In genomic region chr5:38468978-38469706, GRCh38 we compare ENCODE assay signal across 13 cellular contexts.
DNase-seq lines count a peak whose midpoint lies in the region; ATAC-seq, FAIRE-seq and TF ChIP-seq lines count a peak whose summit lies in the region.
"Had no signal": no experiment of that assay in that cellular context is flagged by ENCODE, and none has a peak within 500 bp of the region (broad histone marks: within the 10 kb centered on the region; RNA-seq: fewer than 3 reads in every experiment).

No MANE protein-coding gene starts in this region.

- H3K27me3 Mint-ChIP-seq in activated CD4-positive, alpha-beta T cell treated with anti-CD3 and anti-CD28 coated beads, Interleukin-2, amount 10 ng/mL, durations not matched to agents 24 days and 14 days: peaks cover 27% of the 10 kb centered on the region
- peaks cover 32 to 61% of the 10 kb centered on the region in 2 donors for H3K27me3 Mint-ChIP-seq in stimulated activated naive B cell treated with anti-CD40 and anti-IgM and Interleukin-4, amounts not matched to agents 10 μg/mL and 1 μg/mL and 100 μg/mL, for 72 hours

- H3K4me2 ChIP-seq in IMR-90 (ENCODE audit: low read depth, low read length) (no peak overlapping the region), H1 (ENCODE audit: insufficient read depth in 1 of 2, low read depth in 2 of 2, low read length in 2 of 2) (no peak overlapping the region)

- DNase-seq in IMR-90 (no peak), H1 (ENCODE audit: low read depth in 1 of 2, low spot score in 2 of 2) (no peak), lung (ENCODE audit: low spot score) (no peak), spleen (no peak), NCI-H1105 (lab: John Stamatoyannopoulos, UW) (no peak), NCI-H2029 (lab: John Stamatoyannopoulos, UW) (no peak)
- no peak for DNase-seq in activated CD4-positive, alpha-beta T cell treated with anti-CD3 and anti-CD28 coated beads, Interleukin-2, amount 10 ng/mL, durations not matched to agents 24 days and 14 days
- DNase-seq in stimulated activated naive B cell treated with anti-CD40 and anti-IgM and Interleukin-4, amounts not matched to agents 10 μg/mL and 1 μg/mL and 100 μg/mL, for 72 hours: no peak
- DNase-seq: COR-L47; islet precursor cell; stimulated activated naive CD8-positive, alpha-beta T cell treated with anti-CD3 and anti-CD28 coated beads, Interleukin-15, Interleukin-2, amounts not matched to agents 100 U/mL and 50 U/mL, for 24 hours had no signal

- TF ChIP-seq CTCF in IMR-90 (conservative IDR thresholded peaks at IDR 0.05; ENCODE audit: low read depth, low read length) (no peak), H1 (IDR thresholded peaks at IDR 0.05; ENCODE audit: control extremely low read depth in 1 of 3, insufficient read depth in 1 of 3, low read depth in 1 of 3, low read length in 3 of 3) (no peak), lung (IDR thresholded peaks at IDR 0.05; ENCODE audit: control extremely low read depth, extremely low read depth) (no peak), spleen (IDR thresholded peaks at IDR 0.05 in 8 of 11, conservative IDR thresholded peaks at IDR 0.05 in 3 of 11) (no peak)

- no peak overlapping the region for H3K27ac ChIP-seq in IMR-90 (ENCODE audit: insufficient read depth, low read length)
- no peak overlapping the region for H3K27ac ChIP-seq in H1 (ENCODE audit: low read depth, low read length)
- H3K27ac ChIP-seq in lung (ENCODE audit: low read depth in 1 of 2, low read length in 1 of 2): peak overlapping the region; percentile 2 to 71
- H3K27ac ChIP-seq in spleen: peak overlapping the region; percentile 36 to 93 (median 84)

- H4K8ac ChIP-seq in IMR-90 (ENCODE audit: low read depth in 2 of 2, low read length in 2 of 2): no peak overlapping the region
- peak overlapping the region; percentile 41; the same call in 1 of the 2 replicates for H4K8ac ChIP-seq in H1 (ENCODE audit: extremely low read depth, insufficient read depth, low read length)

- H2AK5ac ChIP-seq in IMR-90 (ENCODE audit: low read depth, low read length) (peak overlapping the region; percentile 93), H1 (ENCODE audit: low read depth, low read length) (no peak overlapping the region)

- H3K9me1 ChIP-seq in IMR-90 (ENCODE audit: insufficient read depth, low read length): peaks cover 33% of the 10 kb centered on the region

- H3K9ac ChIP-seq in IMR-90 (ENCODE audit: low read depth, low read length) (no peak overlapping the region), H1 (replicated peaks in 1 of 4; ENCODE audit: extremely low read depth in 1 of 4, low read depth in 3 of 4, low read length in 3 of 4) (no peak overlapping the region)

- no peak overlapping the region for H2BK12ac ChIP-seq in H1 (ENCODE audit: low read depth, low read length)

- H2AFZ ChIP-seq in IMR-90 (replicated peaks; ENCODE audit: low read length, poor library complexity): peak overlapping the region; percentile 83
- no peak overlapping the region for H2AFZ ChIP-seq in H1 (ENCODE audit: low read length)

- H3K4me1 ChIP-seq in IMR-90 (ENCODE audit: control insufficient read depth, insufficient read depth, low read length) (peaks cover 40% of the 10 kb centered on the region), H1 (replicated peaks in 1 of 4; ENCODE audit: control insufficient read depth in 3 of 4, insufficient read depth in 4 of 4, low read length in 3 of 4) (peaks cover 0 to 12% (median 2%) of the 10 kb centered on the region in 4 experiments; a peak in 3 of 7 replicates), lung (ENCODE audit: control insufficient read depth in 2 of 2, insufficient read depth in 2 of 2, low read length in 2 of 2) (peaks cover 14 to 22% of the 10 kb centered on the region in 2 donors), spleen (peaks cover 0 to 52% (median 27%) of the 10 kb centered on the region in 6 donors)

- H3K9me3 ChIP-seq in IMR-90 (ENCODE audit: control insufficient read depth, insufficient read depth, low read length): no peaks in the 10 kb centered on the region
- H3K9me3 ChIP-seq in H1 (ENCODE audit: insufficient read depth in 2 of 2, low read depth in 1 of 2, low read length in 1 of 2): no peaks in the 10 kb centered on the region
- peaks cover 0 to 2% of the 10 kb centered on the region in 2 donors for H3K9me3 ChIP-seq in lung (ENCODE audit: control insufficient read depth in 2 of 2, insufficient read depth in 1 of 2, low read length in 1 of 2)
- H3K9me3 ChIP-seq in spleen: no peaks in the 10 kb centered on the region

- H2AK9ac ChIP-seq in IMR-90 (replicated peaks; ENCODE audit: low read depth, low read length, poor library complexity): peak overlapping the region; percentile 59

- H4K5ac ChIP-seq in IMR-90 (ENCODE audit: low read depth, low read length) (no peak overlapping the region), H1 (ENCODE audit: insufficient read length, low read depth, low read length) (no peak overlapping the region)

- H4K20me1 ChIP-seq in IMR-90 (ENCODE audit: insufficient read depth, low read length) (no peaks in the 10 kb centered on the region; the same call in 1 of the 2 replicates), H1 (replicated peaks in 1 of 2; ENCODE audit: control insufficient read depth in 1 of 2, insufficient read depth in 2 of 2, low read length in 2 of 2) (no peaks in the 10 kb centered on the region)

- peak overlapping the region; percentile 92; the same call in 1 of the 2 replicates for H2BK120ac ChIP-seq in IMR-90 (ENCODE audit: low read depth, low read length)
- no peak overlapping the region for H2BK120ac ChIP-seq in H1 (replicated peaks; ENCODE audit: low read depth, low read length)

- peak overlapping the region; percentile 88; the same call in 1 of the 2 replicates for H3K14ac ChIP-seq in IMR-90 (replicated peaks; ENCODE audit: low read depth, low read length)
- no peak overlapping the region for H3K14ac ChIP-seq in H1 (ENCODE audit: insufficient read length)

- H3K36me3 ChIP-seq in IMR-90 (ENCODE audit: control insufficient read depth, insufficient read depth, low read length) (no peaks in the 10 kb centered on the region), H1 (ENCODE audit: control insufficient read depth in 2 of 4, insufficient read depth in 4 of 4, low read length in 3 of 4) (no peaks in the 10 kb centered on the region), lung (ENCODE audit: control insufficient read depth in 2 of 2, insufficient read depth in 2 of 2, low read length in 2 of 2) (no peaks in the 10 kb centered on the region), spleen (no peaks in the 10 kb centered on the region)

- H3K4me1 Mint-ChIP-seq in activated CD4-positive, alpha-beta T cell treated with anti-CD3 and anti-CD28 coated beads, Interleukin-2, amount 10 ng/mL, durations not matched to agents 24 days and 14 days: no peaks in the 10 kb centered on the region
- H3K4me1 Mint-ChIP-seq in stimulated activated naive B cell treated with anti-CD40 and anti-IgM and Interleukin-4, amounts not matched to agents 10 μg/mL and 1 μg/mL and 100 μg/mL, for 72 hours: peaks cover 0 to 2% of the 10 kb centered on the region in 2 donors

- peak overlapping the region; percentile 76 for H4K91ac ChIP-seq in IMR-90 (ENCODE audit: insufficient read depth, low read depth, low read length)
- H4K91ac ChIP-seq in H1 (replicated peaks; ENCODE audit: insufficient read length, low read length): no peak overlapping the region

- TF ChIP-seq POLR2A in IMR-90 (IDR thresholded peaks at IDR 0.05; ENCODE audit: low read depth, low read length) (no peak), H1 (IDR thresholded peaks at IDR 0.05; ENCODE audit: control extremely low read depth in 1 of 2, low read depth in 2 of 2, low read length in 2 of 2) (no peak), spleen (IDR thresholded peaks at IDR 0.05) (no peak)

- peaks cover 0 to 8% of the 10 kb centered on the region in 2 experiments; a peak in 1 of 4 replicates for H3K79me1 ChIP-seq in IMR-90 (ENCODE audit: low read depth in 1 of 2, low read length in 2 of 2)
- no peaks in the 10 kb centered on the region for H3K79me1 ChIP-seq in H1 (ENCODE audit: low read depth, low read length)

- TF ChIP-seq EP300 in H1 (IDR thresholded peaks at IDR 0.05; ENCODE audit: borderline replicate concordance in 1 of 2, low read depth in 2 of 2, low read length in 2 of 2): no peak

- peak overlapping the region; percentile 30 for H2BK5ac ChIP-seq in IMR-90 (ENCODE audit: low read depth, low read length, poor library complexity, severe bottlenecking)
- H2BK5ac ChIP-seq in H1 (ENCODE audit: low read depth, low read length): no peak overlapping the region; the same call in 1 of the 2 replicates

- no peaks in the 10 kb centered on the region for H3K23me2 ChIP-seq in H1 (ENCODE audit: low read depth, low read length)

- no peaks in the 10 kb centered on the region for H3K9me3 Mint-ChIP-seq in activated CD4-positive, alpha-beta T cell treated with anti-CD3 and anti-CD28 coated beads, Interleukin-2, amount 10 ng/mL, durations not matched to agents 24 days and 14 days
- H3K9me3 Mint-ChIP-seq in stimulated activated naive B cell treated with anti-CD40 and anti-IgM and Interleukin-4, amounts not matched to agents 10 μg/mL and 1 μg/mL and 100 μg/mL, for 72 hours: peaks cover 0 to 1% of the 10 kb centered on the region in 2 donors

- peak overlapping the region; percentile 42; the same call in 2 of the 3 replicates for H2BK15ac ChIP-seq in IMR-90 (ENCODE audit: low read depth, low read length)
- H2BK15ac ChIP-seq in H1 (ENCODE audit: low read length): no peak overlapping the region

- no peak for FAIRE-seq in H1 (lab: Jason Lieb, UNC)
- FAIRE-seq: GM12878 had no signal

- no peak overlapping the region for H3K4me3 Mint-ChIP-seq in activated CD4-positive, alpha-beta T cell treated with anti-CD3 and anti-CD28 coated beads, Interleukin-2, amount 10 ng/mL, durations not matched to agents 24 days and 14 days
- no peak overlapping the region for H3K4me3 Mint-ChIP-seq in stimulated activated naive B cell treated with anti-CD40 and anti-IgM and Interleukin-4, amounts not matched to agents 10 μg/mL and 1 μg/mL and 100 μg/mL, for 72 hours

- H3K56ac ChIP-seq in IMR-90 (ENCODE audit: extremely low read depth, insufficient read depth, low read length) (no peak overlapping the region), H1 (replicated peaks; ENCODE audit: insufficient read length, low read depth, low read length) (no peak overlapping the region)

- ATAC-seq in IMR-90 (ENCODE audit: low read depth) (no peak), lung (ENCODE audit: insufficient read depth, low FRiP score) (no peak)
- ATAC-seq in stimulated activated naive B cell treated with anti-CD40 and anti-IgM and Interleukin-4, amounts not matched to agents 10 μg/mL and 1 μg/mL and 100 μg/mL, for 72 hours (replicated peaks): no peak
- ATAC-seq: GM12878; stimulated activated naive CD8-positive, alpha-beta T cell treated with anti-CD3 and anti-CD28 coated beads, Interleukin-15, Interleukin-2, amounts not matched to agents 100 U/mL and 50 U/mL, for 24 hours had no signal

- in situ Hi-C loops in IMR-90 (cut with MboI; ENCODE audit: low sequenced_read_pairs): no loop called here

- H3K18ac ChIP-seq in IMR-90 (ENCODE audit: low read depth, low read length) (no peak overlapping the region), H1 (ENCODE audit: extremely low read depth, low read length) (0 out of 2 replicates have a peak overlapping the region, but pooled peaks have one; percentile 4)

- POLR2A ChIA-PET in IMR-90 (lab: Charles Lee; ENCODE audit: unreplicated experiment): interaction anchor here (0.5 kb wide), 1 partner anchor 71 kb away, joined by 4 read pairs; no protein-coding TSS in a partner anchor
- POLR2A ChIA-PET in H1 (lab: Charles Lee; ENCODE audit: partially characterized antibody): interaction anchor here (0.6 kb wide), 1 partner anchor 1128 kb away, joined by 3 read pairs; no protein-coding TSS in a partner anchor

- H3K27me3 ChIP-seq in IMR-90 (ENCODE audit: control insufficient read depth, insufficient read depth, low read length) (no peaks in the 10 kb centered on the region), H1 (replicated peaks in 1 of 4; ENCODE audit: control insufficient read depth in 3 of 4, extremely low read depth in 1 of 4, insufficient read depth in 3 of 4, low read length in 3 of 4) (no peaks in the 10 kb centered on the region), lung (ENCODE audit: control insufficient read depth, insufficient read depth) (no peaks in the 10 kb centered on the region), spleen (replicated peaks in 1 of 7) (peaks cover 0 to 93% (median 0%) of the 10 kb centered on the region in 7 donors)

- H3K4me3 ChIP-seq in IMR-90 (ENCODE audit: insufficient read depth, low read depth, low read length): no peak overlapping the region
- H3K4me3 ChIP-seq in H1 (ENCODE audit: extremely low read depth in 1 of 4, insufficient read depth in 2 of 4, low read depth in 3 of 4, low read length in 4 of 4): no peak overlapping the region
- H3K4me3 ChIP-seq in lung: no peak overlapping the region
- H3K4me3 ChIP-seq in spleen: no peak overlapping the region
- H3K4me3 ChIP-seq: GM12878, skin epidermis had no signal

- intact Hi-C loops in IMR-90 (cut with micrococcal nuclease): loop anchor here (5.0 kb wide), 1 partner anchor 83 kb away; no protein-coding TSS in a partner anchor
- intact Hi-C loops in spleen (cut with DNase I; ENCODE audit: low total_unique reads): no loop called here
- intact Hi-C loops in activated CD4-positive, alpha-beta T cell treated with anti-CD3 and anti-CD28 coated beads, Interleukin-2, amount 10 ng/mL, durations not matched to agents 24 days and 14 days (cut with micrococcal nuclease): no loop called here

- no peaks in the 10 kb centered on the region for H3K79me2 ChIP-seq in H1 (ENCODE audit: control insufficient read depth in 1 of 2, insufficient read depth in 2 of 2, low read length in 2 of 2)

- TF ChIP-seq RAD21 in IMR-90 (IDR thresholded peaks at IDR 0.05; ENCODE audit: low read length) (no peak), H1 (IDR thresholded peaks at IDR 0.05 in 1 of 2, conservative IDR thresholded peaks at IDR 0.05 in 1 of 2; ENCODE audit: low read depth in 2 of 2, low read length in 2 of 2) (no peak)

- H3K23ac ChIP-seq in IMR-90 (ENCODE audit: low read depth, low read length): no peak overlapping the region
- H3K23ac ChIP-seq in H1 (ENCODE audit: insufficient read length): no peak overlapping the region

- no TSS peak for BruUV-seq in IMR-90 (replicated peaks; lab: Mats Ljungman, UMichigan)

- dilution Hi-C loops in IMR-90 (cut with HindIII; ENCODE audit: low sequenced_read_pairs, unreplicated experiment): no loop called here

- H3K4ac ChIP-seq in IMR-90 (ENCODE audit: low read depth, low read length) (peak overlapping the region; percentile 90), H1 (replicated peaks; ENCODE audit: insufficient read length, low read depth, low read length) (no peak overlapping the region)

- peak overlapping the region; percentile 90; the same call in 1 of the 2 replicates for H2BK20ac ChIP-seq in IMR-90 (ENCODE audit: low read depth, low read length)
- no peak overlapping the region for H2BK20ac ChIP-seq in H1 (ENCODE audit: low read length)

- CTCF ChIA-PET in IMR-90 (lab: Yijun Ruan, JAX) (interaction anchor here (2.6 kb wide), 1 partner anchor 27 kb away, joined by 16 read pairs; no protein-coding TSS in a partner anchor), H1 (lab: Charles Lee; ENCODE audit: partially characterized antibody) (interaction anchor here (0.8 to 1.8 kb wide), 8 partner anchors 11 to 341 kb away, joined by 3 to 7 read pairs (median 4); no protein-coding TSS in a partner anchor)

- no peaks in the 10 kb centered on the region for H3K36me3 Mint-ChIP-seq in activated CD4-positive, alpha-beta T cell treated with anti-CD3 and anti-CD28 coated beads, Interleukin-2, amount 10 ng/mL, durations not matched to agents 24 days and 14 days (ENCODE audit: low read depth)
- no peaks in the 10 kb centered on the region for H3K36me3 Mint-ChIP-seq in stimulated activated naive B cell treated with anti-CD40 and anti-IgM and Interleukin-4, amounts not matched to agents 10 μg/mL and 1 μg/mL and 100 μg/mL, for 72 hours

- 80% methylated on average over 1 of the region's 18 CpGs; no CpG with 5 or more reads in 1 of the 2 experiments for WGBS in IMR-90 (ENCODE audit: extremely low coverage in 2 of 2, insufficient read length in 1 of 2), 2 experiments
- WGBS in H1 (ENCODE audit: extremely low coverage in 1 of 2, insufficient coverage in 1 of 2, insufficient read length in 1 of 2, insufficient replicate concordance in 2 of 2, low coverage in 1 of 2, low lambda C conversion rate in 2 of 2, missing lambda C conversion rate in 1 of 2), 2 experiments: 86% methylated on average over 18 of the region's 18 CpGs; no CpG with 5 or more reads in 1 of the 2 experiments
- WGBS in lung, 2 donors: 69 to 79% methylated on average over 18 of the region's 18 CpGs
- WGBS in spleen, 5 donors: 68 to 78% (median 76%) methylated on average over 18 of the region's 18 CpGs

- no peak overlapping the region for H3K27ac Mint-ChIP-seq in activated CD4-positive, alpha-beta T cell treated with anti-CD3 and anti-CD28 coated beads, Interleukin-2, amount 10 ng/mL, durations not matched to agents 24 days and 14 days
- H3K27ac Mint-ChIP-seq in stimulated activated naive B cell treated with anti-CD40 and anti-IgM and Interleukin-4, amounts not matched to agents 10 μg/mL and 1 μg/mL and 100 μg/mL, for 72 hours: no peak overlapping the region

Comparison
In these comparisons a context has a peak if more than half of its experiments do, and no peak if none do; other contexts are left out.
1. H3K27ac ChIP-seq: peak in lung (2 of 2) and spleen (8 of 8); none in IMR-90 (single experiment) and H1 (single experiment).